In genomic region chr11:96015911-96016565, GRCh38 we compare ENCODE assay signal across 9 cellular contexts.
DNase-seq lines count a peak whose midpoint lies in the region.
"Had no signal": no experiment of that assay in that cellular context is flagged by ENCODE, and none has a peak within 500 bp of the region (broad histone marks: within the 10 kb centered on the region; RNA-seq: fewer than 3 reads in every experiment).

No MANE protein-coding gene starts in this region.

- peak; percentile 23 for DNase-seq in activated gamma-delta T cell treated with Interleukin-2 at 50 U/mL for 16 hours
- DNase-seq in activated gamma-delta T cell (lab: John Stamatoyannopoulos, UW): no peak
- DNase-seq in T-helper 9 cell: peak; percentile 28
- DNase-seq in effector CD8-positive, alpha-beta T cell (lab: John Stamatoyannopoulos, UW): peak; percentile 16
- peak; percentile 22 for DNase-seq in stimulated activated naive CD4-positive, alpha-beta T cell treated with Interleukin-2 at 50 U/mL for 16 hours (lab: John Stamatoyannopoulos, UW)
- no peak for DNase-seq in NCI-H2081 (lab: John Stamatoyannopoulos, UW)
- DNase-seq in NCI-H187 (lab: John Stamatoyannopoulos, UW): no peak
- DNase-seq in hypothalamus (lab: John Stamatoyannopoulos, UW): no peak
- DNase-seq: NCI-H2029 had no signal

Comparison
In these comparisons a context has a peak if more than half of its experiments do, and no peak if none do; other contexts are left out.
1. DNase-seq: peak in activated gamma-delta T cell treated with Interleukin-2 at 50 U/mL for 16 hours (single experiment), T-helper 9 cell (single experiment), effector CD8-positive, alpha-beta T cell (single experiment) and stimulated activated naive CD4-positive, alpha-beta T cell treated with Interleukin-2 at 50 U/mL for 16 hours (single experiment); none in activated gamma-delta T cell (single experiment), NCI-H2081 (0 of 2), NCI-H187 (0 of 2) and hypothalamus (0 of 51).